In genomic region chr2:60898567-60898966, GRCh38 we compare ENCODE assay signal across 12 cellular contexts.
"Had no signal": no experiment of that assay in that cellular context is flagged by ENCODE, and none has a peak within 500 bp of the region (broad histone marks: within the 10 kb centered on the region; RNA-seq: fewer than 3 reads in every experiment).

No MANE protein-coding gene starts in this region.

- H3K4me3 ChIP-seq: left ventricle myocardium inferior, sigmoid colon, thyroid gland, uterus had no signal

- DNase-seq: activated CD4-positive, CD25-positive, alpha-beta regulatory T cell treated with anti-CD3 and anti-CD28 coated beads, Interleukin-2, amount 50 U/mL, for 72 hours; activated T-cell treated with anti-CD3 and anti-CD28 coated beads for 4 hours; anterior cingulate cortex; endodermal cell; kidney; left ventricle myocardium inferior; mesenchymal stem cell; sigmoid colon; stimulated activated CD4-positive, alpha-beta T cell treated with anti-CD3 and anti-CD28 coated beads, Interleukin-2, amount 100 ng/mL, for 48 hours; SW 1271; thyroid gland; uterus had no signal

- FAIRE-seq: kidney had no signal

- H3K4me3 Mint-ChIP-seq: endodermal cell had no signal

- H3K4me1 Mint-ChIP-seq: endodermal cell had no signal

- H3K27ac Mint-ChIP-seq: endodermal cell had no signal

- H3K9me3 Mint-ChIP-seq: endodermal cell had no signal
